ENCODE assay signal across 16 cellular contexts in the genomic region with DNA sequence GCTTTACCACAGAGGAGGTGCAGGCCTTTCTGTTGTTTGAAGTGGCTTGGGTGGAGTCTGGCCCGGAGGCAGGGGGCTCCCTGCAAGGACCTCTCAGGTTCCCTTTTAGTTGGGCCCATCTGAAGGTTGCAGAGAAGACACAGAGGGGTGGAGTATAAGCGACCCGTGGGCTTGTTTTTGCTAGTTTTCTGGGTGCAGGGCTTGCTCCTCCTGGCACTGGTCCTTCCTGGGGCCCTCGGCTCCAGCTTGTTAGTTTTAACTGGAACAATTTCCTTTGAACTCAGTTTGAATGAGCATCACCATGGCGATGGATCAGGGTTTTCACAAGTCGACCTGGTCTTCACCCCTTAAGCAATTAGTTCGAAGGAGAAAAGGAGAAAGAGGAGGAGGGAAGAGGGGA. TPM values are rescaled to one million over a fixed set of nuclear protein-coding genes. Genes with fewer than 3 reads are reported as not detected.
A peak's percentile ranks its signal among the peaks of the same experiment; 100 is the strongest.
DNase-seq lines count a peak whose midpoint lies in the region; ATAC-seq, FAIRE-seq and TF ChIP-seq lines count a peak whose summit lies in the region.
"Had no signal": no experiment of that assay in that cellular context is flagged by ENCODE, and none has a peak within 500 bp of the region (broad histone marks: within the 10 kb centered on the region; RNA-seq: fewer than 3 reads in every experiment).

No MANE protein-coding gene starts in this region.

- no peaks in the 10 kb centered on the region for H3K79me2 ChIP-seq in hepatocyte

- CTCF ChIA-PET in RWPE1 (lab: Yijun Ruan, JAX) = interaction anchor here (0.6 to 0.7 kb wide), 3 partner anchors 12 to 277 kb away, joined by 3 to 5 read pairs (median 3); no protein-coding TSS in a partner anchor

- WGBS in hepatocyte (ENCODE audit: low lambda C conversion rate, missing lambda C conversion rate) = 49% methylated on average over 7 of the region's 7 CpGs

- no peaks in the 10 kb centered on the region for H4K20me1 ChIP-seq in hepatocyte (ENCODE audit: insufficient read depth, poor library complexity, severe bottlenecking)

- H3K4me3 ChIP-seq in left ventricle myocardium inferior = no peak overlapping the region
- H3K4me3 ChIP-seq in hepatocyte = no peak overlapping the region
- no peak overlapping the region for H3K4me3 ChIP-seq in uterus
- H3K4me3 ChIP-seq: cardiac muscle cell had no signal

- no peaks in the 10 kb centered on the region for H3K36me3 ChIP-seq in left ventricle myocardium inferior
- H3K36me3 ChIP-seq in hepatocyte (replicated peaks; ENCODE audit: insufficient read depth, low read depth) = no peaks in the 10 kb centered on the region
- H3K36me3 ChIP-seq in uterus = no peaks in the 10 kb centered on the region
- H3K36me3 ChIP-seq: cardiac muscle cell, right lobe of liver had no signal

- intact Hi-C loops in left ventricle myocardium inferior (cut with micrococcal nuclease) = no loop called here
- intact Hi-C loops in left cardiac atrium (cut with DNase I) = no loop called here
- intact Hi-C loops in posterior vena cava (cut with DNase I) = no loop called here
- intact Hi-C loops in uterus (cut with DNase I; ENCODE audit: low total_unique reads) = no loop called here

- no peaks in the 10 kb centered on the region for H3K9me3 ChIP-seq in left ventricle myocardium inferior (replicated peaks)
- no peaks in the 10 kb centered on the region for H3K9me3 ChIP-seq in hepatocyte (ENCODE audit: low read depth)
- no peaks in the 10 kb centered on the region for H3K9me3 ChIP-seq in uterus
- H3K9me3 ChIP-seq: right lobe of liver had no signal

- no peaks in the 10 kb centered on the region for H3K9me2 ChIP-seq in hepatocyte (replicated peaks; ENCODE audit: insufficient read depth)

- DNase-seq in left ventricle myocardium inferior (no peak), left cardiac atrium (no peak), hepatocyte (ENCODE audit: low spot score) (peak; percentile 10), posterior vena cava (ENCODE audit: low spot score) (peak; percentile 18), uterus (no peak), NCI-H146 treated with DMSO at 0.1 percent for 48 hours (lab: John Stamatoyannopoulos, UW; ENCODE audit: unreplicated experiment) (no peak), RWPE1 (ENCODE audit: low spot score) (no peak), frontal cortex (ENCODE audit: low spot score in 2 of 2) (no peak)
- DNase-seq: activated naive CD4-positive, alpha-beta T cell treated with anti-CD3 and anti-CD28 coated beads, Interleukin-2, amount 10 ng/mL, durations not matched to agents 7 days and 5 days; kidney glomerular epithelial cell; naive B cell; NCI-H187 treated with DMSO at 0.1 percent for 48 hours had no signal

- H3K4me1 ChIP-seq in left ventricle myocardium inferior = peaks cover 77% of the 10 kb centered on the region
- H3K4me1 ChIP-seq in hepatocyte (ENCODE audit: insufficient read depth) = peaks cover 59% of the 10 kb centered on the region
- H3K4me1 ChIP-seq in uterus = no peaks in the 10 kb centered on the region

- TF ChIP-seq CTCF in left ventricle myocardium inferior (IDR thresholded peaks at IDR 0.05; ENCODE audit: borderline replicate concordance) (no peak), hepatocyte (IDR thresholded peaks at IDR 0.05; ENCODE audit: poor library complexity) (no peak), uterus (IDR thresholded peaks at IDR 0.05) (no peak), RWPE1 (conservative IDR thresholded peaks at IDR 0.05; ENCODE audit: low read depth) (no peak)

- no peak for TF ChIP-seq POLR2A in uterus (IDR thresholded peaks at IDR 0.05)

- FAIRE-seq in frontal cortex (lab: Jason Lieb, UNC) = no peak

- no peak for ATAC-seq in left cardiac atrium

- H3K4me2 ChIP-seq in hepatocyte = peak overlapping the region; percentile 52

- H3K27ac ChIP-seq in left ventricle myocardium inferior (replicated peaks) (peak overlapping the region; percentile 91), hepatocyte (no peak overlapping the region), uterus (peak overlapping the region; percentile 73 to 85), RWPE1 (no peak overlapping the region)
- H3K27ac ChIP-seq: cardiac muscle cell, epithelial cell of prostate, VCaP had no signal

- POLR2A ChIA-PET in RWPE1 (lab: Yijun Ruan, JAX; ENCODE audit: low non-redundant PET) = no interaction called here

- no peak overlapping the region for H2AFZ ChIP-seq in hepatocyte

- H3K27me3 ChIP-seq in left ventricle myocardium inferior (ENCODE audit: low read depth) (peaks cover 5% of the 10 kb centered on the region), hepatocyte (no peaks in the 10 kb centered on the region), uterus (no peaks in the 10 kb centered on the region)
- H3K27me3 ChIP-seq: right lobe of liver had no signal

RNA-seq across cellular contexts. Expression of gene OAF, which starts 28.5 kb away (rescaled TPM):
- 23.7 TPM for total RNA-seq in left ventricle myocardium inferior
- 10 to 100 TPM; 32.9 to 59.6 TPM for total RNA-seq in left cardiac atrium
- 63.9 and 72.4 TPM in 2 replicates for total RNA-seq in hepatocyte
- polyA plus RNA-seq in hepatocyte = 73.0 and 102 TPM in 2 replicates
- 10 to 100 TPM; 44.1 to 82.6 TPM for total RNA-seq in posterior vena cava
- total RNA-seq in uterus = 10 to 100 TPM; 29.2 to 90.1 (median 44.6) TPM
- total RNA-seq in frontal cortex = 1.2 TPM

RNA-seq across cellular contexts. Expression of gene TRIM29, which starts 44.4 kb away (rescaled TPM):
- not detected for total RNA-seq in left ventricle myocardium inferior
- under 1 TPM in 1 of 2 donors, not detected in 1; 0.50 TPM for total RNA-seq in left cardiac atrium
- total RNA-seq in hepatocyte = 7.7 and 11.2 TPM in 2 replicates
- polyA plus RNA-seq in hepatocyte = 8.5 and 9.4 TPM in 2 replicates
- total RNA-seq in posterior vena cava = 1 to 10 TPM; 8.5 to 8.7 TPM
- total RNA-seq in uterus = 1 to 10 TPM; 4.6 to 7.6 (median 6.1) TPM
- total RNA-seq in frontal cortex = not detected
- total RNA-seq: cardiac muscle cell had no signal
- polyA plus RNA-seq: cardiac muscle cell had no signal

RNA-seq across cellular contexts. Expression of gene POU2F3, which starts 57.6 kb away (rescaled TPM):
- not detected for total RNA-seq in left ventricle myocardium inferior
- total RNA-seq in left cardiac atrium = not detected
- 0.24 TPM in 1 of 2 replicates, not detected in the other for total RNA-seq in hepatocyte
- 0.21 TPM in 1 of 2 replicates, not detected in the other for polyA plus RNA-seq in hepatocyte
- total RNA-seq in posterior vena cava = under 1 TPM; 0.19 to 0.33 TPM
- total RNA-seq in uterus = under 1 TPM in 1 of 4 donors, not detected in 3; 0.85 TPM
- total RNA-seq in frontal cortex = 0.41 TPM
- total RNA-seq: right lobe of liver had no signal

Comparison
In these comparisons a context has a peak if more than half of its experiments do, and no peak if none do; other contexts are left out.
1. DNase-seq: peak in hepatocyte (single experiment) and posterior vena cava (single experiment); none in left ventricle myocardium inferior (single experiment), left cardiac atrium (single experiment), uterus (0 of 2), NCI-H146 treated with DMSO at 0.1 percent for 48 hours (single experiment), RWPE1 (single experiment) and frontal cortex (0 of 2).
2. H3K27ac ChIP-seq: peak in left ventricle myocardium inferior (single experiment) and uterus (2 of 2); none in hepatocyte (single experiment) and RWPE1 (single experiment).
3. RNA of gene OAF, which starts 28.5 kb away (total RNA-seq): 44.1 to 82.6 TPM in posterior vena cava, 63.9 to 72.4 TPM in hepatocyte, 32.9 to 59.6 TPM in left cardiac atrium, 29.2 to 90.1 TPM in uterus and 23.7 TPM in left ventricle myocardium inferior (single experiment); 1.2 TPM in frontal cortex (single experiment); every median in the first group is over 10 times any median in the second.